Comparison of ENCODE assay signal across 20 cellular contexts in the genomic region with DNA sequence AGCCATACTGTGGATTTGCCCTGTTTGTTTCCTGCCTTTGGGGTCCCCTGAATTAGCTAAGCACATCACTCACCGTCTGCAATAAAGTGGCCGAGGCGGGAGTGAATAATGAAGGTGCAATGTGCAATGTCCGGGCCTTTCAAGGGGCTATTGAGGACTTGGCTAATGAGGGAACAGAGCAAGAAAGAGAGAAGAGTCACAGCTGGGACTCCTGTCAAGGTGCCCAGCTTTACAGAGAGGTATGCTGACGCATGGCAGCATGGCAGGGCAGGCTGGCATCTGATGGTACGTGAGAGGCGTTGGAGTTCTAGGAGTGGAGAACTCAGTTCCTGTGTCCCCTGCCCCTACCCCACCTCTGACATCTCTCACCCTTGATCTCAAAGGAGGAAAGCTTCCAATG. TPM values are rescaled to one million over a fixed set of nuclear protein-coding genes. Genes with fewer than 3 reads are reported as not detected.
DNase-seq lines count a peak whose midpoint lies in the region; TF ChIP-seq lines count a peak whose summit lies in the region.
"Had no signal": no experiment of that assay in that cellular context is flagged by ENCODE, and none has a peak within 500 bp of the region (broad histone marks: within the 10 kb centered on the region; RNA-seq: fewer than 3 reads in every experiment).

No MANE protein-coding gene starts in this region.

- no peak overlapping the region for H2BK5ac ChIP-seq in mesenchymal stem cell (ENCODE audit: low read depth, low read length, poor library complexity, severe bottlenecking)

- H3K9ac ChIP-seq in mesenchymal stem cell (ENCODE audit: low read length) (no peak overlapping the region), smooth muscle cell (ENCODE audit: low read depth) (no peak overlapping the region)

- no peak overlapping the region for H2AK5ac ChIP-seq in mesenchymal stem cell (ENCODE audit: low read length, severe bottlenecking)

- H3K4me3 ChIP-seq in Peyer's patch (no peak overlapping the region), mesenchymal stem cell (ENCODE audit: insufficient read depth in 1 of 2, low read depth in 1 of 2, low read length in 2 of 2) (no peak overlapping the region), smooth muscle cell (no peak overlapping the region)
- H3K4me3 ChIP-seq: adrenal gland, lower lobe of right lung, right lobe of liver, tibial nerve had no signal

- no peaks in the 10 kb centered on the region for H4K20me1 ChIP-seq in smooth muscle cell (ENCODE audit: low read depth)

- no peaks in the 10 kb centered on the region for H3K27me3 ChIP-seq in Peyer's patch
- peaks cover 25 to 97% of the 10 kb centered on the region in 2 experiments for H3K27me3 ChIP-seq in mesenchymal stem cell (ENCODE audit: control insufficient read depth in 1 of 2, insufficient read depth in 1 of 2, low read length in 2 of 2)
- peaks cover 30% of the 10 kb centered on the region for H3K27me3 ChIP-seq in smooth muscle cell (ENCODE audit: low read depth)
- H3K27me3 ChIP-seq: adrenal gland, right lobe of liver had no signal

- H3K14ac ChIP-seq in mesenchymal stem cell (ENCODE audit: low read length in 2 of 2): no peak overlapping the region

- H2BK120ac ChIP-seq in mesenchymal stem cell (ENCODE audit: low read depth, low read length): no peak overlapping the region

- no peak overlapping the region for H2BK12ac ChIP-seq in mesenchymal stem cell (ENCODE audit: low read length in 2 of 2)

- H3K79me2 ChIP-seq in smooth muscle cell (ENCODE audit: low read depth): no peaks in the 10 kb centered on the region

- H2AFZ ChIP-seq in mesenchymal stem cell (ENCODE audit: low read depth, low read length): no peak overlapping the region
- no peak overlapping the region for H2AFZ ChIP-seq in smooth muscle cell (ENCODE audit: low read depth)

- no peak for TF ChIP-seq POLR2A in Peyer's patch (IDR thresholded peaks at IDR 0.05)

- no peak overlapping the region for H2BK15ac ChIP-seq in mesenchymal stem cell (ENCODE audit: low read depth, poor library complexity, severe bottlenecking)

- no peak overlapping the region for H3K23ac ChIP-seq in mesenchymal stem cell (ENCODE audit: low read length in 2 of 2)

- H3K4me1 ChIP-seq in Peyer's patch (no peaks in the 10 kb centered on the region), mesenchymal stem cell (ENCODE audit: control insufficient read depth, insufficient read depth, low read depth, low read length) (peaks cover 17% of the 10 kb centered on the region), smooth muscle cell (ENCODE audit: low read depth) (no peaks in the 10 kb centered on the region)
- H3K4me1 ChIP-seq: adrenal gland, lower lobe of right lung, tibial nerve had no signal

- DNase-seq in Daoy (ENCODE audit: low read depth): peak; percentile 10
- peak; percentile 11 to 14 (median 12) for DNase-seq in Peyer's patch
- no peak for DNase-seq in mesenchymal stem cell
- DNase-seq in smooth muscle cell (lab: John Stamatoyannopoulos, UW; ENCODE audit: unreplicated experiment): no peak
- DNase-seq in COR-L47 (lab: John Stamatoyannopoulos, UW): no peak
- DNase-seq in NCI-H1694 (lab: John Stamatoyannopoulos, UW): no peak
- DNase-seq in pons (ENCODE audit: low spot score): no peak
- DNase-seq: activated CD4-positive, alpha-beta T cell treated with anti-CD3 and anti-CD28 coated beads, Interleukin-2, amount 50 U/mL, for 4 hours; activated T-cell treated with anti-CD3 and anti-CD28 coated beads for 4 hours; cortex of kidney; effector memory CD8-positive, alpha-beta T cell; lower lobe of right lung; NCI-H1105 treated with DMSO at 0.1 percent for 48 hours had no signal

- TF ChIP-seq CTCF in Peyer's patch (IDR thresholded peaks at IDR 0.05) (no peak), smooth muscle cell (IDR thresholded peaks at IDR 0.05; ENCODE audit: borderline replicate concordance, insufficient read depth, poor library complexity, severe bottlenecking) (no peak)

- H3K27ac ChIP-seq in Peyer's patch (no peak overlapping the region), mesenchymal stem cell (ENCODE audit: low read length, poor library complexity, severe bottlenecking) (peak overlapping the region; percentile 15), smooth muscle cell (ENCODE audit: low read depth) (peak overlapping the region; percentile 84)
- H3K27ac ChIP-seq: lower lobe of right lung, right lobe of liver, tibial nerve had no signal

- H3K36me3 ChIP-seq in Peyer's patch: no peaks in the 10 kb centered on the region
- no peaks in the 10 kb centered on the region for H3K36me3 ChIP-seq in mesenchymal stem cell (ENCODE audit: control insufficient read depth in 1 of 2, insufficient read depth in 2 of 2, low read depth in 1 of 2, low read length in 2 of 2)
- no peaks in the 10 kb centered on the region for H3K36me3 ChIP-seq in smooth muscle cell (ENCODE audit: low read depth)
- H3K36me3 ChIP-seq: adrenal gland, lower lobe of right lung, right lobe of liver, tibial nerve had no signal

- no peaks in the 10 kb centered on the region for H3F3A ChIP-seq in smooth muscle cell (ENCODE audit: low read depth)

- 95% methylated on average over 5 of the region's 7 CpGs for WGBS in mesenchymal stem cell
- 92% methylated on average over 7 of the region's 7 CpGs for WGBS in smooth muscle cell (ENCODE audit: low lambda C conversion rate)

- no peak overlapping the region for H3K4ac ChIP-seq in mesenchymal stem cell (ENCODE audit: low read depth in 1 of 2, low read length in 2 of 2)

- H3K9me3 ChIP-seq in Peyer's patch: no peaks in the 10 kb centered on the region
- no peaks in the 10 kb centered on the region for H3K9me3 ChIP-seq in mesenchymal stem cell (ENCODE audit: control insufficient read depth, low read length)
- H3K9me3 ChIP-seq in smooth muscle cell (replicated peaks; ENCODE audit: low read depth): no peaks in the 10 kb centered on the region
- H3K9me3 ChIP-seq: adrenal gland, lower lobe of right lung, right lobe of liver, tibial nerve had no signal

- no peak overlapping the region for H4K91ac ChIP-seq in mesenchymal stem cell (ENCODE audit: low read length)

- H3K18ac ChIP-seq in mesenchymal stem cell (ENCODE audit: low read depth in 1 of 2, low read length in 2 of 2): no peak overlapping the region

- no peaks in the 10 kb centered on the region for H3K79me1 ChIP-seq in mesenchymal stem cell (replicated peaks; ENCODE audit: low read length, poor library complexity, severe bottlenecking)

- H3K4me2 ChIP-seq in mesenchymal stem cell (ENCODE audit: low read length, poor library complexity, severe bottlenecking) (no peak overlapping the region), smooth muscle cell (no peak overlapping the region)

- no peak overlapping the region for H4K8ac ChIP-seq in mesenchymal stem cell (ENCODE audit: low read length)

RNA-seq across cellular contexts. Expression of a gene that starts 13.8 kb away (rescaled TPM):
- 0.09 TPM in 1 of 2 replicates, not detected in the other for total RNA-seq in Daoy (2014; rRNA removed; shearing (Covaris generic))
- not detected for total RNA-seq in Peyer's patch
- polyA plus RNA-seq in mesenchymal stem cell (2013, experiment 1 of 2): not detected
- polyA plus RNA-seq in mesenchymal stem cell (2013, experiment 2 of 2): not detected
- total RNA-seq in smooth muscle cell: not detected in 2 replicates
- not detected in 2 replicates for polyA plus RNA-seq in smooth muscle cell
- total RNA-seq: bronchial epithelial cell, fibroblast of villous mesenchyme, kidney epithelial cell had no signal
- polyA plus RNA-seq: BJ had no signal

Comparison
In these comparisons a context has a peak if more than half of its experiments do, and no peak if none do; other contexts are left out.
1. DNase-seq: peak in Daoy (single experiment) and Peyer's patch (3 of 3); none in mesenchymal stem cell (single experiment), smooth muscle cell (single experiment), COR-L47 (single experiment), NCI-H1694 (single experiment) and pons (single experiment).
2. H3K27ac ChIP-seq: peak in mesenchymal stem cell (single experiment) and smooth muscle cell (single experiment); none in Peyer's patch (0 of 4).